8 cellular contexts compared by ENCODE assay signal in genomic region chr1:64745986-64746940, GRCh38. TPM values are rescaled to one million over a fixed set of nuclear protein-coding genes. Genes with fewer than 3 reads are reported as not detected.
DNase-seq lines count a peak whose midpoint lies in the region; ATAC-seq and TF ChIP-seq lines count a peak whose summit lies in the region.

No MANE protein-coding gene starts in this region.

- H3K9me3 ChIP-seq in adrenal gland (replicated peaks in 1 of 3): no peaks in the 10 kb centered on the region

- ATAC-seq in stimulated activated naive B cell treated with anti-CD40 and anti-IgM and Interleukin-4, amounts not matched to agents 10 μg/mL and 1 μg/mL and 100 μg/mL, for 72 hours (replicated peaks): peak in 1 of 2 donors; percentile 28
- ATAC-seq in GM21360 (IDR thresholded peaks at IDR 0.05; ENCODE audit: unreplicated experiment): no peak

- WGBS in adrenal gland, 4 donors: 42 to 45% (median 44%) methylated on average over 7 to 8 of the region's 8 CpGs

- no peak for TF ChIP-seq POLR2A in adrenal gland (IDR thresholded peaks at IDR 0.05)

- peaks cover 0 to 10% (median 4%) of the 10 kb centered on the region in 3 donors for H3K27me3 Mint-ChIP-seq in immature natural killer cell (ENCODE audit: low read depth in 3 of 3)
- no peaks in the 10 kb centered on the region for H3K27me3 Mint-ChIP-seq in stimulated activated naive B cell treated with anti-CD40 and anti-IgM and Interleukin-4, amounts not matched to agents 10 μg/mL and 1 μg/mL and 100 μg/mL, for 72 hours

- peak overlapping the region; percentile 60 for H3K4me2 ChIP-seq in KMS-11

- peak overlapping the region in 5 of 6 donors; percentile 5 to 59 (median 36) for H3K27ac Mint-ChIP-seq in immature natural killer cell
- peak overlapping the region; percentile 20 for H3K27ac Mint-ChIP-seq in stimulated activated naive B cell treated with anti-CD40 and anti-IgM and Interleukin-4, amounts not matched to agents 10 μg/mL and 1 μg/mL and 100 μg/mL, for 72 hours

- H3K27me3 ChIP-seq in KMS-11 (ENCODE audit: insufficient read depth, low read depth): no peaks in the 10 kb centered on the region
- no peaks in the 10 kb centered on the region for H3K27me3 ChIP-seq in adrenal gland

- peak overlapping the region; percentile 82; the same call in 1 of the 2 replicates for H2AFZ ChIP-seq in KMS-11 (ENCODE audit: low read depth)

- H3K4me3 ChIP-seq in KMS-11 (IDR thresholded peaks at IDR 0.05; ENCODE audit: insufficient read depth, low read depth, low read length) (peak overlapping the region; percentile 43), adrenal gland (peak overlapping the region in 3 of 4 donors; percentile 57 to 95 (median 65))

- H3K27ac ChIP-seq in KMS-11 (peak overlapping the region; percentile 74), adrenal gland (peak overlapping the region in 4 of 5 donors; percentile 67 to 86 (median 79))

- 0 out of 2 replicates have a peak, but pooled peaks cover 8% of the 10 kb centered on the region for H4K20me1 ChIP-seq in KMS-11 (ENCODE audit: insufficient read depth)

- peaks cover 14 to 20% of the 10 kb centered on the region in 2 donors for H3K4me1 Mint-ChIP-seq in immature natural killer cell
- peaks cover 9 to 25% of the 10 kb centered on the region in 2 donors for H3K4me1 Mint-ChIP-seq in stimulated activated naive B cell treated with anti-CD40 and anti-IgM and Interleukin-4, amounts not matched to agents 10 μg/mL and 1 μg/mL and 100 μg/mL, for 72 hours

- H3K36me3 Mint-ChIP-seq in immature natural killer cell: no peaks in the 10 kb centered on the region
- H3K36me3 Mint-ChIP-seq in stimulated activated naive B cell treated with anti-CD40 and anti-IgM and Interleukin-4, amounts not matched to agents 10 μg/mL and 1 μg/mL and 100 μg/mL, for 72 hours: no peaks in the 10 kb centered on the region

- TF ChIP-seq CTCF in KMS-11 (conservative IDR thresholded peaks at IDR 0.05; ENCODE audit: low read depth, low read length) (no peak), adrenal gland (IDR thresholded peaks at IDR 0.05) (no peak)

- DNase-seq in COLO668 (lab: John Stamatoyannopoulos, UW; ENCODE audit: unreplicated experiment) (peak; percentile 47), adrenal gland (no peak), immature natural killer cell (no peak), nucleus accumbens (lab: John Stamatoyannopoulos, UW) (no peak), dedifferentiated amniotic fluid mesenchymal stem cell (ENCODE audit: extremely low spot score) (no peak)
- no peak for DNase-seq in stimulated activated naive B cell treated with anti-CD40 and anti-IgM and Interleukin-4, amounts not matched to agents 10 μg/mL and 1 μg/mL and 100 μg/mL, for 72 hours

- intact Hi-C loops in adrenal gland (cut with DNase I): loop anchor here (10.0 kb wide), 1 partner anchor 79 kb away; no protein-coding TSS in a partner anchor

- H3K4me1 ChIP-seq in KMS-11 (ENCODE audit: low read depth, poor library complexity, severe bottlenecking): peaks cover 51% of the 10 kb centered on the region
- peaks cover 9 to 33% of the 10 kb centered on the region in 2 donors for H3K4me1 ChIP-seq in adrenal gland (replicated peaks in 1 of 2)

- peaks cover 42% of the 10 kb centered on the region; the same call in 1 of the 2 replicates for H3K79me2 ChIP-seq in KMS-11 (ENCODE audit: insufficient read depth, low read depth)

- peak overlapping the region; percentile 83 for H3K9ac ChIP-seq in KMS-11

- no peaks in the 10 kb centered on the region for H3K36me3 ChIP-seq in KMS-11 (ENCODE audit: insufficient read depth)
- H3K36me3 ChIP-seq in adrenal gland (replicated peaks in 1 of 2): no peaks in the 10 kb centered on the region

- no peaks in the 10 kb centered on the region for H3K9me3 Mint-ChIP-seq in immature natural killer cell
- H3K9me3 Mint-ChIP-seq in stimulated activated naive B cell treated with anti-CD40 and anti-IgM and Interleukin-4, amounts not matched to agents 10 μg/mL and 1 μg/mL and 100 μg/mL, for 72 hours: no peaks in the 10 kb centered on the region

- peak overlapping the region; percentile 76 to 94 (median 85) for H3K4me3 Mint-ChIP-seq in immature natural killer cell
- peak overlapping the region; percentile 82 to 86 for H3K4me3 Mint-ChIP-seq in stimulated activated naive B cell treated with anti-CD40 and anti-IgM and Interleukin-4, amounts not matched to agents 10 μg/mL and 1 μg/mL and 100 μg/mL, for 72 hours

RNA-seq across cellular contexts. Expression of gene RAVER2, which starts 1.4 kb away (rescaled TPM):
- 10 to 100 TPM in 7 of 8 donors, 1 to 10 TPM in 1; 8.8 to 19.0 (median 13.8) TPM for total RNA-seq in adrenal gland
- 10 to 100 TPM in 2 of 3 donors, 1 to 10 TPM in 1; 7.1 to 18.2 (median 12.4) TPM for polyA plus RNA-seq in adrenal gland
- polyA plus RNA-seq in immature natural killer cell: 1 to 10 TPM; 1.1 to 1.8 (median 1.4) TPM
